Comparison of ENCODE assay signal across 16 cellular contexts in the genomic region with DNA sequence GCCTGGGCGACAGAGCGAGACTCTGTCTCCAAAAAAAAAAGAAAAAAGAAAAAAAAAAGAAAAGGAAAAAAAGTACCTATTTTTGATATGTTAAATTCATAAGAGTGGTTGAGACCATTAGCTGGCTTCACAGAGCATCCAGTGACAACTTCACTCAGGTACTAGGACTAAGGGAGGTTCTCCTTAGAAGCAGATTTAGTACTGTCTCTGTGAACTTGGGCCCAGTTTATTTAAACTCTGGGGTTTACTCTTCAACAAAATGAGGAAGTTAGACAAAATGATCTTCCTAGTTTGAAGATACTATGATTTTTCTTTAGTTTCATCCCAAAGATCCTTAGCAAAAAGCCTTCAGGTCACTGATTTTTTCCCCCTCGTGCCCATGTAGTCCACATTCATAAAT. TPM values are rescaled to one million over a fixed set of nuclear protein-coding genes. Genes with fewer than 3 reads are reported as not detected.
"Had no signal": no experiment of that assay in that cellular context is flagged by ENCODE, and none has a peak within 500 bp of the region (broad histone marks: within the 10 kb centered on the region; RNA-seq: fewer than 3 reads in every experiment).

No MANE protein-coding gene starts in this region.

- H3K4me1 ChIP-seq: tibial artery, vagina had no signal

- H3K9me3 ChIP-seq: neutrophil, tibial artery, vagina had no signal

- DNase-seq: activated CD4-positive, alpha-beta T cell treated with anti-CD3 and anti-CD28 coated beads for 4 hours; activated CD8-positive, alpha-beta memory T cell treated with anti-CD3 and anti-CD28 coated beads, Interleukin-2, amount 50 U/mL, for 48 hours; activated CD8-positive, alpha-beta T cell treated with anti-CD3 and anti-CD28 coated beads, Interleukin-2, amount 10 ng/mL, durations not matched to agents 7 days and 5 days; activated naive CD4-positive, alpha-beta T cell treated with anti-CD3 and anti-CD28 coated beads for 36 hours; foreskin melanocyte; head of caudate nucleus; left cardiac atrium; naive thymus-derived CD4-positive, alpha-beta T cell; posterior cingulate gyrus; tibial artery had no signal

- H3K27ac ChIP-seq: cardiac muscle cell, neutrophil, tibial artery, vagina, VCaP had no signal

- H3K4me3 ChIP-seq: cardiac muscle cell, lung, tibial artery, vagina had no signal

- H3K9me3 Mint-ChIP-seq: activated naive CD4-positive, alpha-beta T cell treated with anti-CD3 and anti-CD28 coated beads for 36 hours; naive thymus-derived CD4-positive, alpha-beta T cell had no signal

- H3K27me3 Mint-ChIP-seq: naive thymus-derived CD4-positive, alpha-beta T cell had no signal

- H3K27ac Mint-ChIP-seq: activated CD8-positive, alpha-beta T cell treated with anti-CD3 and anti-CD28 coated beads, Interleukin-2, amount 10 ng/mL, durations not matched to agents 7 days and 5 days; activated naive CD4-positive, alpha-beta T cell treated with anti-CD3 and anti-CD28 coated beads for 36 hours had no signal

- H3K4me3 Mint-ChIP-seq: activated CD8-positive, alpha-beta T cell treated with anti-CD3 and anti-CD28 coated beads, Interleukin-2, amount 10 ng/mL, durations not matched to agents 7 days and 5 days; activated naive CD4-positive, alpha-beta T cell treated with anti-CD3 and anti-CD28 coated beads for 36 hours; naive thymus-derived CD4-positive, alpha-beta T cell had no signal

- H3K27me3 ChIP-seq: cardiac muscle cell, neutrophil, tibial artery, vagina had no signal

- ATAC-seq: activated CD8-positive, alpha-beta T cell treated with anti-CD3 and anti-CD28 coated beads, Interleukin-2, amount 10 ng/mL, durations not matched to agents 7 days and 5 days; left cardiac atrium; naive thymus-derived CD4-positive, alpha-beta T cell had no signal

RNA-seq across cellular contexts. Expression of gene RHCE, which starts 31.3 kb away (rescaled TPM):
- total RNA-seq: endothelial cell of umbilical vein, vagina had no signal
